ENCODE assay signal across 1 cellular context in genomic region chr17:910503-911194, GRCh38.
TF ChIP-seq lines count a peak whose summit lies in the region.

No MANE protein-coding gene starts in this region.

TF ChIP-seq in GM23338, 12 proteins besides CTCF, POLR2A, EP300 and RAD21 (continued from another document):
- TF ChIP-seq REST (IDR thresholded peaks at IDR 0.05; ENCODE audit: unreplicated experiment) (no peak), POLR2AphosphoS5 (IDR thresholded peaks at IDR 0.05; ENCODE audit: low read depth) (no peak), JUNB (IDR thresholded peaks at IDR 0.05; ENCODE audit: unreplicated experiment) (no peak), CREB1 (CRISPR knock-in tag; IDR thresholded peaks at IDR 0.05; ENCODE audit: low read depth) (no peak)
